ENCODE assay signal across 12 cellular contexts in genomic region chr5:111453747-111454146, GRCh38. TPM values are rescaled to one million over a fixed set of nuclear protein-coding genes. Genes with fewer than 3 reads are reported as not detected.
A peak's percentile ranks its signal among the peaks of the same experiment; 100 is the strongest.
DNase-seq lines count a peak whose midpoint lies in the region; ATAC-seq and TF ChIP-seq lines count a peak whose summit lies in the region.
"Had no signal": no experiment of that assay in that cellular context is flagged by ENCODE, and none has a peak within 500 bp of the region (broad histone marks: within the 10 kb centered on the region; RNA-seq: fewer than 3 reads in every experiment).

No MANE protein-coding gene starts in this region.

- CTCF ChIA-PET in activated naive CD4-positive, alpha-beta T cell treated with anti-CD3 and anti-CD28 coated beads for 36 hours (lab: Charles Lee), result no interaction called here

- H3K9me3 ChIP-seq in SJCRH30 (replicated peaks), result no peaks in the 10 kb centered on the region
- H3K9me3 ChIP-seq: BLaER1 had no signal

- no peaks in the 10 kb centered on the region for H3K27me3 Mint-ChIP-seq in activated naive CD4-positive, alpha-beta T cell treated with anti-CD3 and anti-CD28 coated beads, Interleukin-2, amount 50 U/mL, for 24 hours
- H3K27me3 Mint-ChIP-seq in activated naive CD4-positive, alpha-beta T cell treated with anti-CD3 and anti-CD28 coated beads for 36 hours (ENCODE audit: low read depth), result no peaks in the 10 kb centered on the region
- H3K27me3 Mint-ChIP-seq in type B pancreatic cell, result no peaks in the 10 kb centered on the region

- H3K27ac ChIP-seq in SJCRH30, result peak overlapping the region; percentile 41
- H3K27ac ChIP-seq: BLaER1, KMS-11 had no signal

- peaks cover 35% of the 10 kb centered on the region for H3K36me3 Mint-ChIP-seq in activated naive CD4-positive, alpha-beta T cell treated with anti-CD3 and anti-CD28 coated beads, Interleukin-2, amount 50 U/mL, for 24 hours
- peaks cover 15% of the 10 kb centered on the region for H3K36me3 Mint-ChIP-seq in activated naive CD4-positive, alpha-beta T cell treated with anti-CD3 and anti-CD28 coated beads for 36 hours (ENCODE audit: low read depth)
- no peaks in the 10 kb centered on the region for H3K36me3 Mint-ChIP-seq in type B pancreatic cell

- no peaks in the 10 kb centered on the region for H3K27me3 ChIP-seq in SJCRH30
- H3K27me3 ChIP-seq: BLaER1 had no signal

- no peaks in the 10 kb centered on the region for H3K36me3 ChIP-seq in SJCRH30
- H3K36me3 ChIP-seq: BLaER1 had no signal

- no peak for ATAC-seq in HG02938 (IDR thresholded peaks at IDR 0.05; ENCODE audit: unreplicated experiment)
- no peak for ATAC-seq in HG02973 (IDR thresholded peaks at IDR 0.05; ENCODE audit: unreplicated experiment)

- no peak overlapping the region for H3K4me3 Mint-ChIP-seq in activated naive CD4-positive, alpha-beta T cell treated with anti-CD3 and anti-CD28 coated beads, Interleukin-2, amount 50 U/mL, for 24 hours
- no peak overlapping the region for H3K4me3 Mint-ChIP-seq in activated naive CD4-positive, alpha-beta T cell treated with anti-CD3 and anti-CD28 coated beads for 36 hours
- peak overlapping the region; percentile 2 for H3K4me3 Mint-ChIP-seq in type B pancreatic cell
- H3K4me3 Mint-ChIP-seq: T-helper 2 cell treated with Interferon-gamma antibody and Interleukin-4, amounts not matched to agents 5 μg/mL and 100 μg/mL, for 36 hours had no signal

- peak overlapping the region; percentile 18 for H3K4me3 ChIP-seq in SJCRH30
- no peak overlapping the region for H3K4me3 ChIP-seq in fibroblast of the aortic adventitia (ENCODE audit: low read depth, low read length)
- H3K4me3 ChIP-seq: BLaER1 had no signal

- no peak for DNase-seq in activated naive CD4-positive, alpha-beta T cell treated with anti-CD3 and anti-CD28 coated beads for 36 hours
- DNase-seq in SJCRH30 (peak; percentile 40 to 54), fibroblast of the aortic adventitia (ENCODE audit: low read depth) (peak; percentile 43), type B pancreatic cell (ENCODE audit: extremely low spot score, unreplicated experiment) (no peak), cerebellar nuclear complex (lab: John Stamatoyannopoulos, UW) (no peak)
- DNase-seq: activated T-cell treated with anti-CD3 and anti-CD28 coated beads, Interleukin-2, amount 50 U/mL, for 48 hours had no signal

- intact Hi-C loops in activated naive CD4-positive, alpha-beta T cell treated with anti-CD3 and anti-CD28 coated beads for 36 hours (cut with micrococcal nuclease), result no loop called here

- H3K4me1 Mint-ChIP-seq in activated naive CD4-positive, alpha-beta T cell treated with anti-CD3 and anti-CD28 coated beads, Interleukin-2, amount 50 U/mL, for 24 hours, result peaks cover 33% of the 10 kb centered on the region
- peaks cover 3% of the 10 kb centered on the region for H3K4me1 Mint-ChIP-seq in activated naive CD4-positive, alpha-beta T cell treated with anti-CD3 and anti-CD28 coated beads for 36 hours (ENCODE audit: low read depth)
- H3K4me1 Mint-ChIP-seq in type B pancreatic cell (ENCODE audit: unreplicated experiment), result peaks cover 16% of the 10 kb centered on the region

- no peaks in the 10 kb centered on the region for H3K9me3 Mint-ChIP-seq in activated naive CD4-positive, alpha-beta T cell treated with anti-CD3 and anti-CD28 coated beads, Interleukin-2, amount 50 U/mL, for 24 hours
- H3K9me3 Mint-ChIP-seq in activated naive CD4-positive, alpha-beta T cell treated with anti-CD3 and anti-CD28 coated beads for 36 hours, result no peaks in the 10 kb centered on the region
- H3K9me3 Mint-ChIP-seq in type B pancreatic cell, result no peaks in the 10 kb centered on the region
- H3K9me3 Mint-ChIP-seq: T-helper 2 cell treated with Interferon-gamma antibody and Interleukin-4, amounts not matched to agents 5 μg/mL and 100 μg/mL, for 36 hours had no signal

- H3K4me1 ChIP-seq in SJCRH30, result peaks cover 12% of the 10 kb centered on the region
- H3K4me1 ChIP-seq: BLaER1 had no signal

- no peak for TF ChIP-seq CTCF in fibroblast of the aortic adventitia (IDR thresholded peaks at IDR 0.05; ENCODE audit: insufficient read depth, low read length)
- no peak for TF ChIP-seq CTCF in type B pancreatic cell (conservative IDR thresholded peaks at IDR 0.05)

- H3K27ac Mint-ChIP-seq in activated naive CD4-positive, alpha-beta T cell treated with anti-CD3 and anti-CD28 coated beads, Interleukin-2, amount 50 U/mL, for 24 hours, result peak overlapping the region; percentile 89
- H3K27ac Mint-ChIP-seq in activated naive CD4-positive, alpha-beta T cell treated with anti-CD3 and anti-CD28 coated beads for 36 hours, result no peak overlapping the region
- peak overlapping the region; percentile 65 for H3K27ac Mint-ChIP-seq in type B pancreatic cell
- H3K27ac Mint-ChIP-seq: T-helper 2 cell treated with Interferon-gamma antibody and Interleukin-4, amounts not matched to agents 5 μg/mL and 100 μg/mL, for 36 hours had no signal

RNA-seq across cellular contexts. Expression of gene STARD4, which starts 58.6 kb away (rescaled TPM):
- total RNA-seq in activated naive CD4-positive, alpha-beta T cell treated with anti-CD3 and anti-CD28 coated beads for 36 hours, result 10 to 100 TPM; 45.0 to 47.1 TPM
- total RNA-seq in SJCRH30 (2014; rRNA removed; shearing (Covaris generic)), result 61.1 and 73.2 TPM in 2 replicates
- total RNA-seq in fibroblast of the aortic adventitia (ENCODE audit: low replicate concordance), result 36.1 and 88.1 TPM in 2 replicates
- total RNA-seq in type B pancreatic cell (ENCODE audit: low replicate concordance), result 39.1 and 56.6 TPM in 2 replicates

Comparison
In these comparisons a context has a peak if more than half of its experiments do, and no peak if none do; other contexts are left out.
1. DNase-seq: peak in SJCRH30 (2 of 2) and fibroblast of the aortic adventitia (single experiment); none in activated naive CD4-positive, alpha-beta T cell treated with anti-CD3 and anti-CD28 coated beads for 36 hours (single experiment), type B pancreatic cell (single experiment) and cerebellar nuclear complex (0 of 2).